ENCODE assay signal across 1 cellular context in genomic region chr6:41560440-41561192, GRCh38.
TF ChIP-seq lines count a peak whose summit lies in the region.

No MANE protein-coding gene starts in this region.

TF ChIP-seq in GM12878, 131 proteins besides CTCF, POLR2A, EP300 and RAD21 (continued from another document):
- no peak for TF ChIP-seq ZBTB11 (CRISPR knock-in tag; IDR thresholded peaks at IDR 0.05)
- 0 out of 2 replicates have a peak, but pooled peaks have one; percentile 45 for TF ChIP-seq FOXM1 (IDR thresholded peaks at IDR 0.05; ENCODE audit: low read depth, low read length)
- TF ChIP-seq HDGF (IDR thresholded peaks at IDR 0.05): no peak
- no peak for TF ChIP-seq MTA3 (IDR thresholded peaks at IDR 0.05; ENCODE audit: borderline replicate concordance, low read length)
- TF ChIP-seq EGR1 (IDR thresholded peaks at IDR 0.05; ENCODE audit: borderline replicate concordance in 1 of 2, low read depth in 2 of 2, low read length in 2 of 2): 0 out of 3 replicates have a peak, but pooled peaks of 1 of the 2 experiments have one; percentile 50
- no peak for TF ChIP-seq EZH2 (IDR thresholded peaks at IDR 0.05; ENCODE audit: borderline replicate concordance, control insufficient read depth, low read depth, low read length)
- no peak for TF ChIP-seq ZZZ3 (IDR thresholded peaks at IDR 0.05; ENCODE audit: control insufficient read depth, insufficient read length, low read depth)
- no peak for TF ChIP-seq SMARCA5 (IDR thresholded peaks at IDR 0.05)
- no peak for TF ChIP-seq NBN (IDR thresholded peaks at IDR 0.05)
- no peak for TF ChIP-seq RFX5 (IDR thresholded peaks at IDR 0.05; ENCODE audit: low read depth, low read length)
- no peak for TF ChIP-seq SREBF1 (IDR thresholded peaks at IDR 0.05; ENCODE audit: low read length)
- peak; percentile 39 to 40; a peak in 1 of 4 replicates for TF ChIP-seq IKZF2 (IDR thresholded peaks at IDR 0.05)
- no peak for TF ChIP-seq CEBPZ (IDR thresholded peaks at IDR 0.05; ENCODE audit: low read depth, low read length)
- TF ChIP-seq IKZF1 (conservative IDR thresholded peaks at IDR 0.05): peak; percentile 73
- no peak for TF ChIP-seq SP1 (IDR thresholded peaks at IDR 0.05; ENCODE audit: low read depth, low read length)
- no peak for TF ChIP-seq RAD51 (IDR thresholded peaks at IDR 0.05)
- TF ChIP-seq PKNOX1 (IDR thresholded peaks at IDR 0.05): peak; percentile 25; the same call in 1 of the 2 replicates
- no peak for TF ChIP-seq CBX3 (IDR thresholded peaks at IDR 0.05; ENCODE audit: borderline replicate concordance, low read depth)
- no peak for TF ChIP-seq HDAC2 (IDR thresholded peaks at IDR 0.05)
- TF ChIP-seq RUNX3 (IDR thresholded peaks at IDR 0.05; ENCODE audit: low read length): peak; percentile 49
- TF ChIP-seq ZNF622 (IDR thresholded peaks at IDR 0.05): no peak
- peak; percentile 88 for TF ChIP-seq CREM (IDR thresholded peaks at IDR 0.05; ENCODE audit: low read depth)
- TF ChIP-seq ASH2L (IDR thresholded peaks at IDR 0.05; ENCODE audit: borderline replicate concordance, low read depth): no peak
- no peak for TF ChIP-seq TCF3 (IDR thresholded peaks at IDR 0.05; ENCODE audit: borderline replicate concordance, insufficient read depth, low read depth, low read length)
- TF ChIP-seq ZBTB4 (CRISPR knock-in tag; IDR thresholded peaks at IDR 0.05): no peak
- peak; percentile 56; the same call in 1 of the 2 replicates for TF ChIP-seq RELB (IDR thresholded peaks at IDR 0.05; ENCODE audit: low read depth)
- no peak for TF ChIP-seq IRF3 (IDR thresholded peaks at IDR 0.05)
- 0 out of 2 replicates have a peak, but pooled peaks have one; percentile 36 for TF ChIP-seq TBL1XR1 (IDR thresholded peaks at IDR 0.05; ENCODE audit: low read depth, low read length)
- TF ChIP-seq RBBP5 (conservative IDR thresholded peaks at IDR 0.05): no peak
- no peak for TF ChIP-seq GATAD2B (conservative IDR thresholded peaks at IDR 0.05; ENCODE audit: low read depth)
- no peak for TF ChIP-seq YY1 (IDR thresholded peaks at IDR 0.05; ENCODE audit: low read depth, low read length)
